In the genomic region with DNA sequence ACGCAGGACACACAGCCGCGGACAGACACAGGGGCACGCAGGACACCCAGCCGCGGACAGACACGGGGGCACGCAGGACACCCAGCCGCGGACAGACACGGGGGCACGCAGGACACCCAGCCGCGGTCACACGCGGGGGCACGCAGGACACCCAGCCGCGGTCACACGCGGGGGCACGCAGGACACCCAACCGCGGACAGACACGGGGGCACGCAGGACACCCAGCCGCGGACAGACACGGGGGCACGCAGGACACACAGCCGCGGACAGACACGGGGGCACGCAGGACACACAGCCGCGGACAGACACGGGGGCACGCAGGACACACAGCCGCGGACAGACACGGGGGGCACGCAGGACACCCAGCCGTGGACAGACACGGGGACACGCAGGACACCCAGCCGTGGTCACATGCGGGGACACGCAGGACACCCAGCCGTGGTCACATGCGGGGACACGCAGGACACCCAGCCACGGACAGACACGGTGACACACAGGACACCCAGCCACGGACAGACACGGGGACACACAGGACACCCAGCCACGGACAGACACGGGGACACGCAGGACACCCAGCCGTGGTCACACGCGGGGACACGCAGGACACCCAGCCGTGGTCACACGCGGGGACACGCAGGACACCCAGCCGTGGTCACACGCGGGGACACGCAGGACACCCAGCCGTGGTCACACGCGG, we compare ENCODE assay signal across 1 cellular context.
TF ChIP-seq lines count a peak whose summit lies in the region.

No MANE protein-coding gene starts in this region.

TF ChIP-seq in K562, 482 proteins besides CTCF, POLR2A, EP300 and RAD21:
- peak; percentile 57; the same call in 1 of the 2 replicates for TF ChIP-seq SAFB (IDR thresholded peaks at IDR 0.05; ENCODE audit: borderline replicate concordance, low read depth, low read length)
